ENCODE assay signal across 8 cellular contexts in genomic region chr9:131657890-131658752, GRCh38.
DNase-seq lines count a peak whose midpoint lies in the region; ATAC-seq and TF ChIP-seq lines count a peak whose summit lies in the region.

No MANE protein-coding gene starts in this region.

- H3K36me3 ChIP-seq in heart right ventricle, result peaks cover 0 to 5% (median 0%) of the 10 kb centered on the region in 9 donors

- peak in 1 of 8 donors; percentile 47 for ATAC-seq in heart right ventricle
- no peak for ATAC-seq in Right ventricle myocardium inferior
- ATAC-seq in activated T-cell treated with anti-CD3 and anti-CD28 coated beads, Interleukin-2, amount 50 U/mL, for 72 hours (replicated peaks in 1 of 2), result peak; percentile 73 to 80
- ATAC-seq in HG02610 (IDR thresholded peaks at IDR 0.05; ENCODE audit: unreplicated experiment), result no peak

- no peaks in the 10 kb centered on the region for H3K9me3 Mint-ChIP-seq in activated T-cell treated with anti-CD3 and anti-CD28 coated beads, Interleukin-2, amount 50 U/mL, for 72 hours

- TF ChIP-seq CTCF in heart right ventricle (IDR thresholded peaks at IDR 0.05), result no peak

- intact Hi-C loops in heart right ventricle (cut with DNase I) (loop anchor here in 1 of 10 donors (5.0 kb wide), 1 partner anchor 74 kb away; no protein-coding TSS in a partner anchor), Right ventricle myocardium inferior (cut with DNase I) (no loop called here)

- DNase-seq in heart right ventricle (no peak), Right ventricle myocardium inferior (ENCODE audit: missing footprints) (no peak), iris pigment epithelial cell (ENCODE audit: low read depth) (peak; percentile 98), stromal cell of bone marrow (ENCODE audit: low read depth) (peak; percentile 83), DMS114 treated with DMSO at 0.1 percent for 48 hours (lab: John Stamatoyannopoulos, UW; ENCODE audit: unreplicated experiment) (no peak)
- DNase-seq in activated T-cell treated with anti-CD3 and anti-CD28 coated beads, Interleukin-2, amount 50 U/mL, for 72 hours, result peak; percentile 67 to 71
- no peak for DNase-seq in activated effector memory CD4-positive, alpha-beta T cell treated with Interleukin-2 at 50 U/mL for 16 hours

- H3K4me3 ChIP-seq in heart right ventricle, result no peak overlapping the region

- peak overlapping the region; percentile 73 to 80 for H3K4me3 Mint-ChIP-seq in activated T-cell treated with anti-CD3 and anti-CD28 coated beads, Interleukin-2, amount 50 U/mL, for 72 hours

- peak overlapping the region; percentile 96 for H3K27ac Mint-ChIP-seq in activated T-cell treated with anti-CD3 and anti-CD28 coated beads, Interleukin-2, amount 50 U/mL, for 72 hours

- H3K4me1 Mint-ChIP-seq in activated T-cell treated with anti-CD3 and anti-CD28 coated beads, Interleukin-2, amount 50 U/mL, for 72 hours (ENCODE audit: low read depth), result peaks cover 93% of the 10 kb centered on the region

- WGBS in heart right ventricle, 2 donors, result 71 to 75% methylated on average over 10 of the region's 10 CpGs

- no peaks in the 10 kb centered on the region for H3K27me3 ChIP-seq in heart right ventricle

- peaks cover 6 to 8% of the 10 kb centered on the region in 2 donors for H3K36me3 Mint-ChIP-seq in activated T-cell treated with anti-CD3 and anti-CD28 coated beads, Interleukin-2, amount 50 U/mL, for 72 hours (ENCODE audit: insufficient read depth in 2 of 2)

- H3K27ac ChIP-seq in heart right ventricle, result peak overlapping the region in 7 of 10 donors; percentile 13 to 91 (median 53)

- H3K9me3 ChIP-seq in heart right ventricle, result no peaks in the 10 kb centered on the region

- H3K27me3 Mint-ChIP-seq in activated T-cell treated with anti-CD3 and anti-CD28 coated beads, Interleukin-2, amount 50 U/mL, for 72 hours (ENCODE audit: low read depth), result no peaks in the 10 kb centered on the region

- H3K4me1 ChIP-seq in heart right ventricle, result peaks cover 11 to 100% (median 89%) of the 10 kb centered on the region in 9 donors

Comparison
In these comparisons a context has a peak if more than half of its experiments do, and no peak if none do; other contexts are left out.
1. ATAC-seq: peak in activated T-cell treated with anti-CD3 and anti-CD28 coated beads, Interleukin-2, amount 50 U/mL, for 72 hours (2 of 2); none in Right ventricle myocardium inferior (single experiment) and HG02610 (single experiment).
2. DNase-seq: peak in activated T-cell treated with anti-CD3 and anti-CD28 coated beads, Interleukin-2, amount 50 U/mL, for 72 hours (2 of 2), iris pigment epithelial cell (single experiment) and stromal cell of bone marrow (single experiment); none in heart right ventricle (0 of 2), Right ventricle myocardium inferior (single experiment), activated effector memory CD4-positive, alpha-beta T cell treated with Interleukin-2 at 50 U/mL for 16 hours (single experiment) and DMS114 treated with DMSO at 0.1 percent for 48 hours (single experiment).